Comparison of ENCODE assay signal across 8 cellular contexts in genomic region chr19:49469828-49470614, GRCh38. TPM values are rescaled to one million over a fixed set of nuclear protein-coding genes. Genes with fewer than 3 reads are reported as not detected.
DNase-seq lines count a peak whose midpoint lies in the region; ATAC-seq, FAIRE-seq and TF ChIP-seq lines count a peak whose summit lies in the region.

No MANE protein-coding gene starts in this region.

- H3K4me3 ChIP-seq in CD8-positive, alpha-beta memory T cell (ENCODE audit: low read length), result peak overlapping the region; percentile 40
- peak overlapping the region in 1 of 8 donors; percentile 31 for H3K4me3 ChIP-seq in spleen
- H3K4me3 ChIP-seq in body of pancreas, result no peak overlapping the region

- intact Hi-C loops in activated naive CD4-positive, alpha-beta T cell treated with anti-CD3 and anti-CD28 coated beads for 36 hours (cut with micrococcal nuclease), result loop anchor here (1.0 to 2.0 kb wide), 6 partner anchors 17 to 244 kb away; partner anchors contain the start of genes ALDH16A1 and KASH5
- intact Hi-C loops in spleen (cut with DNase I; ENCODE audit: low total_unique reads), result no loop called here
- intact Hi-C loops in body of pancreas (cut with DNase I), result no loop called here

- H3K27ac Mint-ChIP-seq in CD8-positive, alpha-beta memory T cell, result peak overlapping the region; percentile 90 to 100 (median 99)
- H3K27ac Mint-ChIP-seq in activated naive CD4-positive, alpha-beta T cell treated with anti-CD3 and anti-CD28 coated beads for 36 hours, result peak overlapping the region; percentile 84

- peak overlapping the region; percentile 89 for H3K27ac ChIP-seq in CD8-positive, alpha-beta memory T cell (ENCODE audit: low read depth, low read length)
- H3K27ac ChIP-seq in spleen (peak overlapping the region; percentile 60 to 89 (median 72)), body of pancreas (no peak overlapping the region)

- WGBS in spleen, 5 donors, result 31 to 50% (median 48%) methylated on average over 21 to 25 of the region's 25 CpGs
- 85 to 90% methylated on average over 20 to 24 of the region's 25 CpGs for WGBS in body of pancreas, 2 donors

- CTCF ChIA-PET in CD8-positive, alpha-beta memory T cell (lab: Charles Lee), result interaction anchor here (0.6 to 3.2 kb wide), 27 partner anchors 9 to 477 kb away, joined by 3 to 51 read pairs (median 4); partner anchors contain the start of genes ALDH16A1, GYS1, PIH1D1 and PRMT1
- CTCF ChIA-PET in activated naive CD4-positive, alpha-beta T cell treated with anti-CD3 and anti-CD28 coated beads for 36 hours (lab: Charles Lee), result interaction anchor here (0.8 to 2.7 kb wide), 16 partner anchors 9 to 356 kb away, joined by 3 to 18 read pairs (median 4); partner anchors contain the start of genes ALDH16A1, LIN7B, PIH1D1 and PTH2

- no peak for FAIRE-seq in RCC 7860 (lab: Jason Lieb, UNC)

- DNase-seq in CD8-positive, alpha-beta memory T cell, result peak; percentile 73 to 90 (median 88)
- DNase-seq in NCI-H69 (lab: John Stamatoyannopoulos, UW), result peak; percentile 29
- DNase-seq in activated naive CD4-positive, alpha-beta T cell treated with anti-CD3 and anti-CD28 coated beads for 36 hours, result peak; percentile 90
- peak; percentile 94 for DNase-seq in spleen
- DNase-seq in body of pancreas, result no peak
- no peak for DNase-seq in RCC 7860 (ENCODE audit: low spot score)
- no peak for DNase-seq in AG08396 (ENCODE audit: low spot score)

- H3K9me3 Mint-ChIP-seq in CD8-positive, alpha-beta memory T cell, result peaks cover 0 to 2% (median 0%) of the 10 kb centered on the region in 5 donors
- H3K9me3 Mint-ChIP-seq in activated naive CD4-positive, alpha-beta T cell treated with anti-CD3 and anti-CD28 coated beads for 36 hours, result no peaks in the 10 kb centered on the region

- ATAC-seq in GM21423 (IDR thresholded peaks at IDR 0.05; ENCODE audit: unreplicated experiment) (peak; percentile 54), body of pancreas (no peak)

- peaks cover 66% of the 10 kb centered on the region for H3K4me1 ChIP-seq in CD8-positive, alpha-beta memory T cell (ENCODE audit: insufficient read depth, low read length)
- H3K4me1 ChIP-seq in spleen (peaks cover 28 to 70% (median 53%) of the 10 kb centered on the region in 6 donors), body of pancreas (peaks cover 6% of the 10 kb centered on the region)

- peak; percentile 46 to 80 (median 74) for TF ChIP-seq CTCF in spleen (IDR thresholded peaks at IDR 0.05 in 8 of 11, conservative IDR thresholded peaks at IDR 0.05 in 3 of 11)
- TF ChIP-seq CTCF in body of pancreas (IDR thresholded peaks at IDR 0.05), result peak in 2 of 7 experiments; percentile 6 to 22

- H3K4me3 Mint-ChIP-seq in CD8-positive, alpha-beta memory T cell, result peak overlapping the region; percentile 48 to 80 (median 66)
- peak overlapping the region; percentile 29 for H3K4me3 Mint-ChIP-seq in activated naive CD4-positive, alpha-beta T cell treated with anti-CD3 and anti-CD28 coated beads for 36 hours

- H3K9me3 ChIP-seq in CD8-positive, alpha-beta memory T cell (ENCODE audit: low read length), result no peaks in the 10 kb centered on the region
- H3K9me3 ChIP-seq in spleen, result no peaks in the 10 kb centered on the region
- no peaks in the 10 kb centered on the region for H3K9me3 ChIP-seq in body of pancreas

- peaks cover 38 to 58% (median 41%) of the 10 kb centered on the region in 3 donors for H3K4me1 Mint-ChIP-seq in CD8-positive, alpha-beta memory T cell
- H3K4me1 Mint-ChIP-seq in activated naive CD4-positive, alpha-beta T cell treated with anti-CD3 and anti-CD28 coated beads for 36 hours (ENCODE audit: low read depth), result peaks cover 51% of the 10 kb centered on the region

- H3K36me3 ChIP-seq in CD8-positive, alpha-beta memory T cell (ENCODE audit: insufficient read depth, low read length), result no peaks in the 10 kb centered on the region
- H3K36me3 ChIP-seq in spleen (peaks cover 0 to 58% (median 23%) of the 10 kb centered on the region in 6 donors), body of pancreas (replicated peaks in 1 of 2; ENCODE audit: insufficient read depth in 1 of 2, low read depth in 2 of 2) (peaks cover 0 to 7% of the 10 kb centered on the region in 2 donors)

- H3K36me3 Mint-ChIP-seq in CD8-positive, alpha-beta memory T cell, result peaks cover 2 to 9% (median 5%) of the 10 kb centered on the region in 3 donors
- peaks cover 7% of the 10 kb centered on the region for H3K36me3 Mint-ChIP-seq in activated naive CD4-positive, alpha-beta T cell treated with anti-CD3 and anti-CD28 coated beads for 36 hours (ENCODE audit: low read depth)

- H3K27me3 ChIP-seq in CD8-positive, alpha-beta memory T cell (ENCODE audit: insufficient read depth, low read length, poor library complexity, severe bottlenecking), result no peaks in the 10 kb centered on the region
- H3K27me3 ChIP-seq in spleen (replicated peaks in 1 of 7), result no peaks in the 10 kb centered on the region
- no peaks in the 10 kb centered on the region for H3K27me3 ChIP-seq in body of pancreas

- TF ChIP-seq POLR2A in spleen (IDR thresholded peaks at IDR 0.05), result no peak
- TF ChIP-seq POLR2A in body of pancreas (IDR thresholded peaks at IDR 0.05), result no peak

- H3K27me3 Mint-ChIP-seq in CD8-positive, alpha-beta memory T cell, result peaks cover 0 to 2% of the 10 kb centered on the region in 2 donors
- H3K27me3 Mint-ChIP-seq in activated naive CD4-positive, alpha-beta T cell treated with anti-CD3 and anti-CD28 coated beads for 36 hours (ENCODE audit: low read depth), result no peaks in the 10 kb centered on the region

- POLR2A ChIA-PET in CD8-positive, alpha-beta memory T cell (lab: Charles Lee), result interaction anchor here (0.5 to 3.7 kb wide), 16 partner anchors 9 to 452 kb away, joined by 3 to 62 read pairs (median 4); partner anchors contain the start of genes ALDH16A1, PIH1D1 and RPL13A

RNA-seq across cellular contexts. Expression of gene FLT3LG, which starts 4.0 kb away (rescaled TPM):
- 10 to 100 TPM; 63.9 to 71.5 TPM for total RNA-seq in CD8-positive, alpha-beta memory T cell
- polyA plus RNA-seq in CD8-positive, alpha-beta memory T cell, result 148 TPM
- 10 to 100 TPM; 23.9 to 28.4 TPM for total RNA-seq in activated naive CD4-positive, alpha-beta T cell treated with anti-CD3 and anti-CD28 coated beads for 36 hours
- total RNA-seq in spleen (10 to 100 TPM; 11.2 to 32.8 (median 24.1) TPM), body of pancreas (under 1 TPM; 0.52 to 0.66 TPM)
- 10 to 100 TPM; 16.4 to 26.4 (median 19.9) TPM for polyA plus RNA-seq in spleen

RNA-seq across cellular contexts. Expression of gene ALDH16A1, which starts 17.0 kb away (rescaled TPM):
- total RNA-seq in CD8-positive, alpha-beta memory T cell, result 10 to 100 TPM; 46.7 to 51.8 TPM
- polyA plus RNA-seq in CD8-positive, alpha-beta memory T cell, result 32.5 TPM
- 10 to 100 TPM; 43.4 to 46.8 TPM for total RNA-seq in activated naive CD4-positive, alpha-beta T cell treated with anti-CD3 and anti-CD28 coated beads for 36 hours
- total RNA-seq in spleen (10 to 100 TPM; 38.7 to 50.2 (median 45.8) TPM), body of pancreas (10 to 100 TPM; 25.9 to 38.9 TPM)
- polyA plus RNA-seq in spleen, result 10 to 100 TPM; 54.9 to 99.9 (median 94.9) TPM

RNA-seq across cellular contexts. Expression of gene RPL13A, which starts 17.4 kb away (rescaled TPM):
- total RNA-seq in CD8-positive, alpha-beta memory T cell, result 1,000 to 10,000 TPM; 3,865 to 3,912 TPM
- 2,679 TPM for polyA plus RNA-seq in CD8-positive, alpha-beta memory T cell
- total RNA-seq in activated naive CD4-positive, alpha-beta T cell treated with anti-CD3 and anti-CD28 coated beads for 36 hours, result 1,000 to 10,000 TPM; 4,441 to 4,607 TPM
- total RNA-seq in spleen (1,000 to 10,000 TPM; 2,521 to 3,132 (median 2,768) TPM), body of pancreas (1,000 to 10,000 TPM; 1,758 to 2,456 TPM)
- polyA plus RNA-seq in spleen, result 1,000 to 10,000 TPM; 6,561 to 7,408 (median 7,261) TPM

RNA-seq across cellular contexts. Expression of gene PIH1D1, which starts 18.4 kb away (rescaled TPM):
- 100 to 1,000 TPM; 132 to 138 TPM for total RNA-seq in CD8-positive, alpha-beta memory T cell
- polyA plus RNA-seq in CD8-positive, alpha-beta memory T cell, result 81.8 TPM
- total RNA-seq in activated naive CD4-positive, alpha-beta T cell treated with anti-CD3 and anti-CD28 coated beads for 36 hours, result 10 to 100 TPM; 80.7 to 84.4 TPM
- total RNA-seq in spleen (10 to 100 TPM; 76.0 to 94.3 (median 86.1) TPM), body of pancreas (10 to 100 TPM; 57.0 to 63.3 TPM)
- 100 to 1,000 TPM in 2 of 3 donors, 10 to 100 TPM in 1; 85.3 to 140 (median 118) TPM for polyA plus RNA-seq in spleen

RNA-seq across cellular contexts. Expression of gene RPS11, which starts 26.2 kb away (rescaled TPM):
- 1,000 to 10,000 TPM; 2,863 to 2,871 TPM for total RNA-seq in CD8-positive, alpha-beta memory T cell
- 1,959 TPM for polyA plus RNA-seq in CD8-positive, alpha-beta memory T cell
- total RNA-seq in activated naive CD4-positive, alpha-beta T cell treated with anti-CD3 and anti-CD28 coated beads for 36 hours, result 1,000 to 10,000 TPM; 3,906 to 3,945 TPM
- total RNA-seq in spleen (1,000 to 10,000 TPM; 1,555 to 3,509 (median 2,434) TPM), body of pancreas (1,000 to 10,000 TPM; 1,400 to 1,772 TPM)
- polyA plus RNA-seq in spleen, result over 10,000 TPM in 2 of 3 donors, 1,000 to 10,000 TPM in 1; 8,326 to 12,835 (median 11,104) TPM

Comparison
In these comparisons a context has a peak if more than half of its experiments do, and no peak if none do; other contexts are left out.
1. DNase-seq: peak in CD8-positive, alpha-beta memory T cell (5 of 5), NCI-H69 (single experiment), activated naive CD4-positive, alpha-beta T cell treated with anti-CD3 and anti-CD28 coated beads for 36 hours (single experiment) and spleen (single experiment); none in body of pancreas (0 of 4), RCC 7860 (single experiment) and AG08396 (single experiment).
2. H3K27ac ChIP-seq: peak in CD8-positive, alpha-beta memory T cell (single experiment) and spleen (8 of 8); none in body of pancreas (0 of 4).
3. RNA of gene FLT3LG, which starts 4.0 kb away (total RNA-seq): 63.9 to 71.5 TPM in CD8-positive, alpha-beta memory T cell, 23.9 to 28.4 TPM in activated naive CD4-positive, alpha-beta T cell treated with anti-CD3 and anti-CD28 coated beads for 36 hours and 11.2 to 32.8 TPM in spleen; 0.52 to 0.66 TPM in body of pancreas; every median in the first group is over 4 times any median in the second.